In genomic region chr9:130962418-130963316, GRCh38 we compare ENCODE assay signal across 12 cellular contexts. TPM values are rescaled to one million over a fixed set of nuclear protein-coding genes. Genes with fewer than 3 reads are reported as not detected.
A peak's percentile ranks its signal among the peaks of the same experiment; 100 is the strongest.
DNase-seq lines count a peak whose midpoint lies in the region; FAIRE-seq and TF ChIP-seq lines count a peak whose summit lies in the region.
"Had no signal": no experiment of that assay in that cellular context is flagged by ENCODE, and none has a peak within 500 bp of the region (broad histone marks: within the 10 kb centered on the region; RNA-seq: fewer than 3 reads in every experiment).

No MANE protein-coding gene starts in this region.

- FAIRE-seq in GM12892 (lab: Jason Lieb, UNC): no peak

- no peak overlapping the region for H3K4me3 ChIP-seq in astrocyte of the spinal cord (ENCODE audit: low read depth, low read length)

- DNase-seq in 8988T (peak; percentile 97), HPDE6-E6E7 (ENCODE audit: extremely low spot score) (peak; percentile 99), astrocyte of the spinal cord (ENCODE audit: low read depth, low spot score) (peak; percentile 97), islet precursor cell (peak; percentile 79), GM12892 (ENCODE audit: insufficient read length) (no peak), germinal center (ENCODE audit: low spot score) (no peak), GM19238 (ENCODE audit: insufficient read length, low spot score) (no peak), cerebellar nuclear complex (lab: John Stamatoyannopoulos, UW) (no peak)
- DNase-seq: NCI-H2029 treated with DMSO at 0.1 percent for 48 hours; stimulated activated CD4-positive, alpha-beta T cell treated with anti-CD3 and anti-CD28 coated beads, Interleukin-2, amount 100 ng/mL, for 24 hours; WERI-Rb-1 had no signal

- in situ Hi-C loops in astrocyte of the spinal cord (cut with HindIII; ENCODE audit: low sequenced_read_pairs): no loop called here

- TF ChIP-seq CTCF in astrocyte of the spinal cord (IDR thresholded peaks at IDR 0.05; ENCODE audit: low read depth, low read length): no peak

- TF ChIP-seq POLR2A in GM12892 (IDR thresholded peaks at IDR 0.05; ENCODE audit: low read depth, low read length): no peak

RNA-seq across cellular contexts. Expression of gene FIBCD1, which starts 23.6 kb away (rescaled TPM):
- polyA plus RNA-seq in GM12892 (2012; ENCODE audit: missing spikeins): not detected
- polyA plus RNA-seq: liver had no signal

RNA-seq across cellular contexts. Expression of gene LAMC3, which starts 46.3 kb away (rescaled TPM):
- polyA plus RNA-seq in GM12892 (2012; ENCODE audit: missing spikeins): not detected

Comparison
In these comparisons a context has a peak if more than half of its experiments do, and no peak if none do; other contexts are left out.
1. DNase-seq: peak in 8988T (single experiment), HPDE6-E6E7 (single experiment), astrocyte of the spinal cord (single experiment) and islet precursor cell (single experiment); none in GM12892 (single experiment), germinal center (single experiment), GM19238 (single experiment) and cerebellar nuclear complex (0 of 2).